ENCODE assay signal across 8 cellular contexts in genomic region chr1:204104331-204105222, GRCh38. TPM values are rescaled to one million over a fixed set of nuclear protein-coding genes. Genes with fewer than 3 reads are reported as not detected.
A peak's percentile ranks its signal among the peaks of the same experiment; 100 is the strongest.
DNase-seq lines count a peak whose midpoint lies in the region; ATAC-seq and TF ChIP-seq lines count a peak whose summit lies in the region.

No MANE protein-coding gene starts in this region.

- peak; percentile 45 for ATAC-seq in effector memory CD8-positive, alpha-beta T cell (replicated peaks)
- no peak for ATAC-seq in GM18511 (IDR thresholded peaks at IDR 0.05; ENCODE audit: unreplicated experiment)

- no TSS peak for BruUV-seq in OCI-LY7 (replicated peaks; lab: Mats Ljungman, UMichigan)

- H3K36me3 ChIP-seq in OCI-LY7 (ENCODE audit: insufficient read depth, low read length) (no peaks in the 10 kb centered on the region), neural progenitor cell (no peaks in the 10 kb centered on the region)

- H3K27ac ChIP-seq in OCI-LY7 (ENCODE audit: low read depth, low read length, poor library complexity, severe bottlenecking) (no peak overlapping the region), neural progenitor cell (no peak overlapping the region)

- H3K4me2 ChIP-seq in OCI-LY7 (ENCODE audit: low read length) (no peak overlapping the region), neural progenitor cell (no peak overlapping the region)

- H3F3A ChIP-seq in neural progenitor cell (ENCODE audit: low read depth): peaks cover 50% of the 10 kb centered on the region

- H3K9ac ChIP-seq in neural progenitor cell: no peak overlapping the region

- H3K9me3 ChIP-seq in OCI-LY7 (ENCODE audit: low read length) (no peaks in the 10 kb centered on the region), neural progenitor cell (ENCODE audit: low read depth) (no peaks in the 10 kb centered on the region)

- peak overlapping the region; percentile 94 to 98 for H3K27ac Mint-ChIP-seq in effector memory CD8-positive, alpha-beta T cell
- H3K27ac Mint-ChIP-seq in neural progenitor cell: peak overlapping the region; percentile 87

- H3K27me3 Mint-ChIP-seq in effector memory CD8-positive, alpha-beta T cell: no peaks in the 10 kb centered on the region
- H3K27me3 Mint-ChIP-seq in neural progenitor cell (ENCODE audit: insufficient read depth, low read depth): peaks cover 11% of the 10 kb centered on the region

- no peaks in the 10 kb centered on the region for H3K9me3 Mint-ChIP-seq in effector memory CD8-positive, alpha-beta T cell
- H3K9me3 Mint-ChIP-seq in neural progenitor cell: no peaks in the 10 kb centered on the region

- POLR2A ChIA-PET in OCI-LY7 (lab: Charles Lee): no interaction called here

- intact Hi-C loops in OCI-LY7 (cut with micrococcal nuclease; ENCODE audit: unreplicated experiment): no loop called here

- no peaks in the 10 kb centered on the region for H3K79me2 ChIP-seq in OCI-LY7 (ENCODE audit: insufficient read depth, low read depth, low read length)
- H3K79me2 ChIP-seq in neural progenitor cell (ENCODE audit: low read depth): peaks cover 89% of the 10 kb centered on the region

- H3K4me3 ChIP-seq in OCI-LY7 (ENCODE audit: low read depth, low read length, poor library complexity, severe bottlenecking) (no peak overlapping the region), neural progenitor cell (no peak overlapping the region)

- in situ Hi-C loops in Caki2 (cut with HindIII; ENCODE audit: low pct_unique_long_range_greater_than_20kb, low sequenced_read_pairs): no loop called here
- in situ Hi-C loops in ACHN (cut with HindIII; ENCODE audit: low pct_ligation_motif_present, low pct_unique_long_range_greater_than_20kb, low sequenced_read_pairs): no loop called here

- H4K20me1 ChIP-seq in OCI-LY7 (ENCODE audit: insufficient read depth, low read length) (no peaks in the 10 kb centered on the region), neural progenitor cell (ENCODE audit: low read depth) (peaks cover 96% of the 10 kb centered on the region)

- H3K27me3 ChIP-seq in neural progenitor cell: peaks cover 6% of the 10 kb centered on the region

- H3K9me2 ChIP-seq in OCI-LY7 (ENCODE audit: insufficient read depth, low read length): no peaks in the 10 kb centered on the region

- peak overlapping the region; percentile 77 to 88 for H3K4me3 Mint-ChIP-seq in effector memory CD8-positive, alpha-beta T cell
- peak overlapping the region; percentile 5 for H3K4me3 Mint-ChIP-seq in neural progenitor cell

- H3K4me1 ChIP-seq in OCI-LY7 (ENCODE audit: insufficient read depth, low read length, poor library complexity, severe bottlenecking) (peaks cover 11% of the 10 kb centered on the region), neural progenitor cell (peaks cover 61% of the 10 kb centered on the region)

- CTCF ChIA-PET in OCI-LY7 (lab: Charles Lee; ENCODE audit: unreplicated experiment): no interaction called here

- TF ChIP-seq CTCF in OCI-LY7 (conservative IDR thresholded peaks at IDR 0.05; ENCODE audit: low read length): no peak
- no peak for TF ChIP-seq CTCF in neural progenitor cell (IDR thresholded peaks at IDR 0.05)

- peaks cover 29 to 65% of the 10 kb centered on the region in 2 donors for H3K4me1 Mint-ChIP-seq in effector memory CD8-positive, alpha-beta T cell (ENCODE audit: low read depth in 2 of 2)
- peaks cover 60% of the 10 kb centered on the region for H3K4me1 Mint-ChIP-seq in neural progenitor cell

- H2AFZ ChIP-seq in OCI-LY7 (ENCODE audit: low read length): no peak overlapping the region
- H2AFZ ChIP-seq in neural progenitor cell (replicated peaks): no peak overlapping the region

- DNase-seq in Caki2 (ENCODE audit: low read depth): peak; percentile 42
- peak; percentile 20 for DNase-seq in OCI-LY7 (ENCODE audit: low spot score)
- no peak for DNase-seq in effector memory CD8-positive, alpha-beta T cell
- no peak for DNase-seq in neural progenitor cell (ENCODE audit: low spot score)
- no peak for DNase-seq in ACHN
- no peak for DNase-seq in NCI-H446 treated with DMSO at 0.1 percent for 48 hours (lab: John Stamatoyannopoulos, UW)
- DNase-seq in NCI-H446 (lab: John Stamatoyannopoulos, UW): no peak

- H3K36me3 Mint-ChIP-seq in effector memory CD8-positive, alpha-beta T cell (ENCODE audit: insufficient read depth): peaks cover 3% of the 10 kb centered on the region
- H3K36me3 Mint-ChIP-seq in neural progenitor cell: no peaks in the 10 kb centered on the region

RNA-seq across cellular contexts. Expression of gene SOX13, which starts 31.7 kb away (rescaled TPM):
- 0.06 and 3.4 TPM in 2 replicates for total RNA-seq in Caki2 (2014; rRNA removed; shearing (Covaris generic); ENCODE audit: low replicate concordance)
- not detected in 2 replicates for total RNA-seq in OCI-LY7 (2014; rRNA removed; shearing (Covaris generic))
- total RNA-seq in OCI-LY7 (2022) (0.27 and 0.53 TPM in 2 replicates), neural progenitor cell (ENCODE audit: low replicate concordance) (27.8 and 28.6 TPM in 2 replicates)

RNA-seq across cellular contexts. Expression of gene ETNK2, which starts 47.3 kb away (rescaled TPM):
- 5.3 and 5.6 TPM in 2 replicates for total RNA-seq in Caki2 (2014; rRNA removed; shearing (Covaris generic); ENCODE audit: low replicate concordance)
- total RNA-seq in OCI-LY7 (2014; rRNA removed; shearing (Covaris generic)): not detected in 2 replicates
- total RNA-seq in OCI-LY7 (2022) (1.9 and 2.4 TPM in 2 replicates), neural progenitor cell (ENCODE audit: low replicate concordance) (5.3 and 17.6 TPM in 2 replicates)

Comparison
In these comparisons a context has a peak if more than half of its experiments do, and no peak if none do; other contexts are left out.
1. DNase-seq: peak in Caki2 (single experiment) and OCI-LY7 (single experiment); none in effector memory CD8-positive, alpha-beta T cell (0 of 3), neural progenitor cell (single experiment), ACHN (single experiment), NCI-H446 treated with DMSO at 0.1 percent for 48 hours (single experiment) and NCI-H446 (0 of 2).